22 cellular contexts compared by ENCODE assay signal in genomic region chr19:1956143-1956537, GRCh38. TPM values are rescaled to one million over a fixed set of nuclear protein-coding genes. Genes with fewer than 3 reads are reported as not detected.
DNase-seq lines count a peak whose midpoint lies in the region; ATAC-seq and TF ChIP-seq lines count a peak whose summit lies in the region.
"Had no signal": no experiment of that assay in that cellular context is flagged by ENCODE, and none has a peak within 500 bp of the region (broad histone marks: within the 10 kb centered on the region; RNA-seq: fewer than 3 reads in every experiment).

No MANE protein-coding gene starts in this region.

- H3K27me3 Mint-ChIP-seq in brain (no peaks in the 10 kb centered on the region), endothelial cell (ENCODE audit: unreplicated experiment) (peaks cover 7% of the 10 kb centered on the region)
- H3K27me3 Mint-ChIP-seq: CD8-positive, alpha-beta memory T cell had no signal

- TF ChIP-seq CTCF in brain (conservative IDR thresholded peaks at IDR 0.05): no peak
- TF ChIP-seq CTCF in endothelial cell (IDR thresholded peaks at IDR 0.05; ENCODE audit: unreplicated experiment): no peak
- no peak for TF ChIP-seq CTCF in tibial artery (IDR thresholded peaks at IDR 0.05)
- no peak for TF ChIP-seq CTCF in osteoblast (IDR thresholded peaks at IDR 0.05; ENCODE audit: extremely low read depth, low read depth, low read length)

- H4K20me1 ChIP-seq in BLaER1: peaks cover 95% of the 10 kb centered on the region
- H4K20me1 ChIP-seq in osteoblast (ENCODE audit: insufficient read depth, low read length): peaks cover 59% of the 10 kb centered on the region

- H3K27ac Mint-ChIP-seq in brain: peak overlapping the region in 3 of 5 experiments; percentile 53 to 62 (median 60)
- H3K27ac Mint-ChIP-seq in endothelial cell (ENCODE audit: unreplicated experiment): peak overlapping the region; percentile 13
- peak overlapping the region; percentile 14 for H3K27ac Mint-ChIP-seq in stimulated activated effector memory CD8-positive, alpha-beta T cell treated with anti-CD3 and anti-CD28 coated beads, Interleukin-12 subunit alpha, Interleukin-12 subunit beta, amount 100 ng/mL, for 72 hours

- no peak overlapping the region for H3K27ac ChIP-seq in BLaER1
- no peak overlapping the region for H3K27ac ChIP-seq in tibial artery
- no peak overlapping the region for H3K27ac ChIP-seq in osteoblast (ENCODE audit: low read depth, low read length)
- H3K27ac ChIP-seq: 22Rv1; BLaER1 treated with 17β-estradiol and CSF1 and Interleukin-3, amounts not matched to agents 10 nM and 100 nM; SJSA1 had no signal

- H3K4me3 ChIP-seq in BLaER1: no peak overlapping the region
- H3K4me3 ChIP-seq in tibial artery: no peak overlapping the region
- H3K4me3 ChIP-seq in osteoblast (ENCODE audit: insufficient read depth, low read length): no peak overlapping the region
- H3K4me3 ChIP-seq: BLaER1 treated with 17β-estradiol and CSF1 and Interleukin-3, amounts not matched to agents 10 nM and 100 nM; SJSA1 had no signal

- DNase-seq in endothelial cell (ENCODE audit: low spot score) (no peak), NCI-H82 (lab: John Stamatoyannopoulos, UW) (no peak), tibial artery (no peak), osteoblast (ENCODE audit: insufficient read length, low spot score, missing footprints) (no peak), RPMI8226 (no peak)
- DNase-seq in stimulated activated effector memory CD8-positive, alpha-beta T cell treated with anti-CD3 and anti-CD28 coated beads, Interleukin-12 subunit alpha, Interleukin-12 subunit beta, amount 100 ng/mL, for 72 hours (ENCODE audit: low spot score in 2 of 2): no peak
- DNase-seq: ACHN; CD8-positive, alpha-beta memory T cell; DMS53; GF-D8; NCI-H1105; NCI-H146; NCI-H2029; NCI-H2227 treated with DMSO at 0.1 percent for 48 hours; NCI-H510A; NCI-H774 had no signal

- H3K4me1 ChIP-seq in BLaER1 (peaks cover 94% of the 10 kb centered on the region), tibial artery (peaks cover 0 to 14% (median 0%) of the 10 kb centered on the region in 4 donors), osteoblast (ENCODE audit: insufficient read depth, low read length) (no peaks in the 10 kb centered on the region)
- H3K4me1 ChIP-seq: SJSA1 had no signal

- H3K27me3 ChIP-seq in BLaER1 (no peaks in the 10 kb centered on the region), tibial artery (no peaks in the 10 kb centered on the region), osteoblast (ENCODE audit: insufficient read depth, low read length) (no peaks in the 10 kb centered on the region)
- H3K27me3 ChIP-seq: BLaER1 treated with 17β-estradiol and CSF1 and Interleukin-3, amounts not matched to agents 10 nM and 100 nM; SJSA1 had no signal

- H3K36me3 Mint-ChIP-seq in brain (peaks cover 12% of the 10 kb centered on the region), endothelial cell (ENCODE audit: low read depth, unreplicated experiment) (peaks cover 7% of the 10 kb centered on the region)
- peaks cover 24% of the 10 kb centered on the region for H3K36me3 Mint-ChIP-seq in stimulated activated effector memory CD8-positive, alpha-beta T cell treated with anti-CD3 and anti-CD28 coated beads, Interleukin-12 subunit alpha, Interleukin-12 subunit beta, amount 100 ng/mL, for 72 hours

- peaks cover 6% of the 10 kb centered on the region for H3K4me1 Mint-ChIP-seq in brain
- peaks cover 3% of the 10 kb centered on the region for H3K4me1 Mint-ChIP-seq in endothelial cell (ENCODE audit: unreplicated experiment)
- H3K4me1 Mint-ChIP-seq in stimulated activated effector memory CD8-positive, alpha-beta T cell treated with anti-CD3 and anti-CD28 coated beads, Interleukin-12 subunit alpha, Interleukin-12 subunit beta, amount 100 ng/mL, for 72 hours: peaks cover 28% of the 10 kb centered on the region

- H3K79me2 ChIP-seq in osteoblast (ENCODE audit: insufficient read depth, low read length): peaks cover 86% of the 10 kb centered on the region

- H3K4me3 Mint-ChIP-seq in brain (no peak overlapping the region), endothelial cell (ENCODE audit: unreplicated experiment) (no peak overlapping the region)
- no peak overlapping the region for H3K4me3 Mint-ChIP-seq in stimulated activated effector memory CD8-positive, alpha-beta T cell treated with anti-CD3 and anti-CD28 coated beads, Interleukin-12 subunit alpha, Interleukin-12 subunit beta, amount 100 ng/mL, for 72 hours

- H2AFZ ChIP-seq in osteoblast (ENCODE audit: low read length): no peak overlapping the region

- H3K9me3 Mint-ChIP-seq in brain (no peaks in the 10 kb centered on the region), endothelial cell (ENCODE audit: unreplicated experiment) (no peaks in the 10 kb centered on the region)
- H3K9me3 Mint-ChIP-seq in stimulated activated effector memory CD8-positive, alpha-beta T cell treated with anti-CD3 and anti-CD28 coated beads, Interleukin-12 subunit alpha, Interleukin-12 subunit beta, amount 100 ng/mL, for 72 hours: no peaks in the 10 kb centered on the region

- H3K9me3 ChIP-seq in BLaER1 (peaks cover 11% of the 10 kb centered on the region), tibial artery (no peaks in the 10 kb centered on the region), osteoblast (ENCODE audit: low read depth, low read length) (no peaks in the 10 kb centered on the region)
- H3K9me3 ChIP-seq: SJSA1 had no signal

- peaks cover 40% of the 10 kb centered on the region for H3K36me3 ChIP-seq in BLaER1
- peaks cover 0 to 29% (median 0%) of the 10 kb centered on the region in 3 donors for H3K36me3 ChIP-seq in tibial artery
- no peaks in the 10 kb centered on the region for H3K36me3 ChIP-seq in osteoblast (ENCODE audit: insufficient read depth, low read length)

- intact Hi-C loops in tibial artery (cut with DNase I; ENCODE audit: low total_unique reads): no loop called here

- H3K4me2 ChIP-seq in BLaER1 (peak overlapping the region; percentile 67; the same call in 1 of the 2 replicates), osteoblast (ENCODE audit: insufficient read depth, low read length) (no peak overlapping the region)

- no peak for ATAC-seq in stimulated activated effector memory CD8-positive, alpha-beta T cell treated with anti-CD3 and anti-CD28 coated beads, Interleukin-12 subunit alpha, Interleukin-12 subunit beta, amount 100 ng/mL, for 72 hours
- ATAC-seq: Right ventricle myocardium inferior had no signal

- H3K9ac ChIP-seq in BLaER1: no peak overlapping the region

RNA-seq across cellular contexts. Expression of gene CSNK1G2, which starts 15.2 kb away (rescaled TPM):
- polyA plus RNA-seq in brain (ENCODE audit: insufficient read depth, low read depth, low replicate concordance): 83.7 TPM
- total RNA-seq in endothelial cell (ENCODE audit: unreplicated experiment) (110 TPM), osteoblast (68.8 and 70.1 TPM in 2 replicates)

RNA-seq across cellular contexts. Expression of gene ADAT3, which starts 50.9 kb away (rescaled TPM):
- polyA plus RNA-seq in brain (ENCODE audit: insufficient read depth, low read depth, low replicate concordance): 3.8 TPM
- 10.5 TPM for total RNA-seq in endothelial cell (ENCODE audit: unreplicated experiment)
- total RNA-seq in osteoblast: 3.3 and 3.8 TPM in 2 replicates

RNA-seq across cellular contexts. Expression of gene SCAMP4, which starts 50.9 kb away (rescaled TPM):
- polyA plus RNA-seq in brain (ENCODE audit: insufficient read depth, low read depth, low replicate concordance): 105 TPM
- 71.8 TPM for total RNA-seq in endothelial cell (ENCODE audit: unreplicated experiment)
- total RNA-seq in osteoblast: 55.7 and 70.6 TPM in 2 replicates

RNA-seq across cellular contexts. Expression of gene BTBD2, which starts 59.4 kb away (rescaled TPM):
- polyA plus RNA-seq in brain (ENCODE audit: insufficient read depth, low read depth, low replicate concordance): 195 TPM
- 80.5 TPM for total RNA-seq in endothelial cell (ENCODE audit: unreplicated experiment)
- 57.5 and 57.8 TPM in 2 replicates for total RNA-seq in osteoblast
